In genomic region chr2:70552501-70553333, GRCh38 we compare ENCODE assay signal across 8 cellular contexts. TPM values are rescaled to one million over a fixed set of nuclear protein-coding genes. Genes with fewer than 3 reads are reported as not detected.
DNase-seq lines count a peak whose midpoint lies in the region; ATAC-seq, FAIRE-seq and TF ChIP-seq lines count a peak whose summit lies in the region.

No MANE protein-coding gene starts in this region.

- peak overlapping the region; percentile 96 for H2AFZ ChIP-seq in hepatocyte

- H3K4me2 ChIP-seq in hepatocyte: peak overlapping the region; percentile 100

- H3K4me1 ChIP-seq in hepatocyte (ENCODE audit: insufficient read depth) (peaks cover 22% of the 10 kb centered on the region), skeletal muscle tissue (ENCODE audit: control insufficient read depth in 3 of 3, insufficient read depth in 3 of 3, low read length in 3 of 3) (peaks cover 14 to 18% (median 15%) of the 10 kb centered on the region in 3 donors)

- FAIRE-seq in H54 (lab: Jason Lieb, UNC): no peak

- 3% methylated on average over 45 of the region's 45 CpGs for WGBS in hepatocyte (ENCODE audit: low lambda C conversion rate, missing lambda C conversion rate)

- no peaks in the 10 kb centered on the region for H3K79me2 ChIP-seq in hepatocyte

- TF ChIP-seq POLR2A in H54 (IDR thresholded peaks at IDR 0.05; ENCODE audit: low read depth, low read length): no peak

- H3K4me3 ChIP-seq in hepatocyte (peak overlapping the region; percentile 82), skeletal muscle tissue (ENCODE audit: low read length in 3 of 3) (peak overlapping the region; percentile 67 to 70 (median 69))

- H3K27me3 ChIP-seq in hepatocyte: peaks cover 52% of the 10 kb centered on the region
- H3K27me3 ChIP-seq in skeletal muscle tissue (ENCODE audit: control insufficient read depth in 3 of 3, insufficient read depth in 3 of 3, low read length in 3 of 3): peaks cover 34 to 48% (median 39%) of the 10 kb centered on the region in 3 donors

- peak overlapping the region in 2 of 3 donors; percentile 54 to 59 for H3K9ac ChIP-seq in skeletal muscle tissue (ENCODE audit: low read depth in 1 of 3, low read length in 3 of 3)

- peak; percentile 42 for DNase-seq in HK-2 (ENCODE audit: unreplicated experiment)
- peak; percentile 9 for DNase-seq in activated CD4-positive, alpha-beta T cell treated with anti-CD3 and anti-CD28 coated beads, Interleukin-2, amount 50 U/mL, for 1 hour
- DNase-seq in hepatocyte (ENCODE audit: low spot score): no peak
- DNase-seq in H54 (ENCODE audit: insufficient read length, low spot score): no peak

- ATAC-seq in HG02884 (IDR thresholded peaks at IDR 0.05; ENCODE audit: unreplicated experiment) (no peak), GM21528 (IDR thresholded peaks at IDR 0.05; ENCODE audit: low FRiP score, unreplicated experiment) (no peak)

- H3K9me2 ChIP-seq in hepatocyte (replicated peaks; ENCODE audit: insufficient read depth): no peaks in the 10 kb centered on the region

- no peaks in the 10 kb centered on the region for H4K20me1 ChIP-seq in hepatocyte (ENCODE audit: insufficient read depth, poor library complexity, severe bottlenecking)

- no peaks in the 10 kb centered on the region for H3K36me3 ChIP-seq in hepatocyte (replicated peaks; ENCODE audit: insufficient read depth, low read depth)
- no peaks in the 10 kb centered on the region for H3K36me3 ChIP-seq in skeletal muscle tissue (ENCODE audit: control insufficient read depth in 3 of 3, insufficient read depth in 3 of 3, low read length in 3 of 3)

- no peaks in the 10 kb centered on the region for H3K9me3 ChIP-seq in hepatocyte (ENCODE audit: low read depth)
- H3K9me3 ChIP-seq in skeletal muscle tissue (ENCODE audit: control insufficient read depth in 3 of 3, low read length in 3 of 3): no peaks in the 10 kb centered on the region

- H3K27ac ChIP-seq in 22Rv1 (peak overlapping the region; percentile 61), hepatocyte (peak overlapping the region; percentile 89), skeletal muscle tissue (ENCODE audit: low read depth, low read length) (no peak overlapping the region)

- TF ChIP-seq CTCF in 22Rv1 (IDR thresholded peaks at IDR 0.05) (no peak), hepatocyte (IDR thresholded peaks at IDR 0.05; ENCODE audit: poor library complexity) (no peak)

RNA-seq across cellular contexts. Expression of gene TGFA, which starts 0.9 kb away (rescaled TPM):
- total RNA-seq in hepatocyte (2.4 and 5.6 TPM in 2 replicates), skeletal muscle tissue (under 0.01 TPM)
- polyA plus RNA-seq in hepatocyte: 2.2 and 2.6 TPM in 2 replicates

Comparison
In these comparisons a context has a peak if more than half of its experiments do, and no peak if none do; other contexts are left out.
1. DNase-seq: peak in HK-2 (single experiment) and activated CD4-positive, alpha-beta T cell treated with anti-CD3 and anti-CD28 coated beads, Interleukin-2, amount 50 U/mL, for 1 hour (single experiment); none in hepatocyte (single experiment) and H54 (single experiment).